ENCODE assay signal across 20 cellular contexts in genomic region chr7:106052681-106053080, GRCh38. TPM values are rescaled to one million over a fixed set of nuclear protein-coding genes. Genes with fewer than 3 reads are reported as not detected.
DNase-seq lines count a peak whose midpoint lies in the region; ATAC-seq and TF ChIP-seq lines count a peak whose summit lies in the region.
"Had no signal": no experiment of that assay in that cellular context is flagged by ENCODE, and none has a peak within 500 bp of the region (broad histone marks: within the 10 kb centered on the region; RNA-seq: fewer than 3 reads in every experiment).

No MANE protein-coding gene starts in this region.

- H3K36me3 ChIP-seq in DOHH2 (ENCODE audit: control insufficient read depth, low read length) (peaks cover 8% of the 10 kb centered on the region), OCI-LY7 (ENCODE audit: insufficient read depth, low read length) (peaks cover 11% of the 10 kb centered on the region; the same call in 1 of the 2 replicates)
- H3K36me3 ChIP-seq: BLaER1 treated with 17β-estradiol and CSF1 and Interleukin-3, amounts not matched to agents 10 nM and 100 nM had no signal

- H3K27ac Mint-ChIP-seq in stimulated activated memory B cell treated with anti-CD40 and anti-IgM and Interleukin-4, amounts not matched to agents 10 μg/mL and 1 μg/mL and 100 μg/mL, for 72 hours: peak overlapping the region; percentile 32
- H3K27ac Mint-ChIP-seq in natural killer cell: no peak overlapping the region
- H3K27ac Mint-ChIP-seq: B cell; CD4-positive, alpha-beta T cell; CD8-positive, alpha-beta T cell had no signal

- H3K4me1 ChIP-seq in DOHH2 (ENCODE audit: control insufficient read depth, low read length) (peaks cover 97% of the 10 kb centered on the region), OCI-LY7 (ENCODE audit: insufficient read depth, low read length, poor library complexity, severe bottlenecking) (peaks cover 72% of the 10 kb centered on the region)
- H3K4me1 ChIP-seq: A549, Caco-2 had no signal

- H3K4me3 ChIP-seq in DOHH2 (ENCODE audit: low read length): peak overlapping the region; percentile 53
- no peak overlapping the region for H3K4me3 ChIP-seq in OCI-LY7 (ENCODE audit: low read depth, low read length, poor library complexity, severe bottlenecking)
- H3K4me3 ChIP-seq: A549; BLaER1 treated with 17β-estradiol and CSF1 and Interleukin-3, amounts not matched to agents 10 nM and 100 nM had no signal

- no peaks in the 10 kb centered on the region for H3K36me3 Mint-ChIP-seq in stimulated activated memory B cell treated with anti-CD40 and anti-IgM and Interleukin-4, amounts not matched to agents 10 μg/mL and 1 μg/mL and 100 μg/mL, for 72 hours
- H3K36me3 Mint-ChIP-seq in natural killer cell: no peaks in the 10 kb centered on the region
- H3K36me3 Mint-ChIP-seq: CD8-positive, alpha-beta T cell had no signal

- H4K20me1 ChIP-seq in DOHH2 (ENCODE audit: control insufficient read depth, insufficient read depth, low read depth, low read length) (no peaks in the 10 kb centered on the region), OCI-LY7 (ENCODE audit: insufficient read depth, low read length) (no peaks in the 10 kb centered on the region)
- H4K20me1 ChIP-seq: BLaER1 treated with 17β-estradiol and CSF1 and Interleukin-3, amounts not matched to agents 10 nM and 100 nM had no signal

- H3K27me3 ChIP-seq in DOHH2 (ENCODE audit: control insufficient read depth, low read length): no peaks in the 10 kb centered on the region
- H3K27me3 ChIP-seq: BLaER1 treated with 17β-estradiol and CSF1 and Interleukin-3, amounts not matched to agents 10 nM and 100 nM had no signal

- POLR2A ChIA-PET in OCI-LY7 (lab: Charles Lee): interaction anchor here (0.5 kb wide), 1 partner anchor 124 kb away, joined by 3 read pairs; no protein-coding TSS in a partner anchor

- no peak overlapping the region for H3K4me3 Mint-ChIP-seq in stimulated activated memory B cell treated with anti-CD40 and anti-IgM and Interleukin-4, amounts not matched to agents 10 μg/mL and 1 μg/mL and 100 μg/mL, for 72 hours
- H3K4me3 Mint-ChIP-seq in natural killer cell: no peak overlapping the region
- H3K4me3 Mint-ChIP-seq: B cell; CD4-positive, alpha-beta T cell; CD8-positive, alpha-beta T cell had no signal

- no peak for ATAC-seq in stimulated activated memory B cell treated with anti-CD40 and anti-IgM and Interleukin-4, amounts not matched to agents 10 μg/mL and 1 μg/mL and 100 μg/mL, for 72 hours
- no peak for ATAC-seq in natural killer cell
- ATAC-seq: A549; CD8-positive, alpha-beta T cell had no signal

- H3K9me3 Mint-ChIP-seq in stimulated activated memory B cell treated with anti-CD40 and anti-IgM and Interleukin-4, amounts not matched to agents 10 μg/mL and 1 μg/mL and 100 μg/mL, for 72 hours: no peaks in the 10 kb centered on the region
- no peaks in the 10 kb centered on the region for H3K9me3 Mint-ChIP-seq in natural killer cell
- H3K9me3 Mint-ChIP-seq: CD4-positive, alpha-beta T cell; CD8-positive, alpha-beta T cell had no signal

- CTCF ChIA-PET in OCI-LY7 (lab: Charles Lee; ENCODE audit: unreplicated experiment): interaction anchor here (3.1 kb wide), 1 partner anchor 101 kb away, joined by 27 read pairs; no protein-coding TSS in a partner anchor

- DNase-seq in OCI-LY7 (ENCODE audit: low spot score) (no peak), D341Med (ENCODE audit: low spot score) (no peak), natural killer cell (no peak)
- DNase-seq: AML-193; Caco-2; Calu3; CD4-positive, alpha-beta T cell; CD8-positive, alpha-beta T cell; DMS 273 treated with DMSO at 0.1 percent for 48 hours; DMS153; DMS79; DND-41; GF-D8 had no signal

- H3K9me2 ChIP-seq in DOHH2 (replicated peaks; ENCODE audit: control insufficient read depth, low read length): no peaks in the 10 kb centered on the region
- H3K9me2 ChIP-seq in OCI-LY7 (ENCODE audit: insufficient read depth, low read length): no peaks in the 10 kb centered on the region

- H3K27ac ChIP-seq in DOHH2 (ENCODE audit: low read depth, low read length) (peak overlapping the region; percentile 75), OCI-LY7 (ENCODE audit: low read depth, low read length, poor library complexity, severe bottlenecking) (no peak overlapping the region)
- H3K27ac ChIP-seq: 22Rv1; A549; BLaER1 treated with 17β-estradiol and CSF1 and Interleukin-3, amounts not matched to agents 10 nM and 100 nM; C4-2B had no signal

- intact Hi-C loops in OCI-LY7 (cut with micrococcal nuclease; ENCODE audit: unreplicated experiment): loop anchor here (10.0 kb wide), 1 partner anchor 812 kb away; the partner anchor contains the start of gene PIK3CG
- intact Hi-C loops in natural killer cell (cut with micrococcal nuclease): no loop called here

- H3K27me3 Mint-ChIP-seq in stimulated activated memory B cell treated with anti-CD40 and anti-IgM and Interleukin-4, amounts not matched to agents 10 μg/mL and 1 μg/mL and 100 μg/mL, for 72 hours: no peaks in the 10 kb centered on the region
- peaks cover 0 to 9% of the 10 kb centered on the region in 2 donors for H3K27me3 Mint-ChIP-seq in natural killer cell (ENCODE audit: low read depth in 2 of 2)
- H3K27me3 Mint-ChIP-seq: B cell; CD4-positive, alpha-beta T cell had no signal

- peaks cover 61% of the 10 kb centered on the region for H3K4me1 Mint-ChIP-seq in stimulated activated memory B cell treated with anti-CD40 and anti-IgM and Interleukin-4, amounts not matched to agents 10 μg/mL and 1 μg/mL and 100 μg/mL, for 72 hours
- H3K4me1 Mint-ChIP-seq in natural killer cell: peaks cover under 1 to 8% of the 10 kb centered on the region in 2 donors

- H3K79me2 ChIP-seq in DOHH2 (ENCODE audit: control insufficient read depth, low read length) (peaks cover 17% of the 10 kb centered on the region), OCI-LY7 (ENCODE audit: insufficient read depth, low read depth, low read length) (no peaks in the 10 kb centered on the region)

- peak overlapping the region; percentile 73 for H3K4me2 ChIP-seq in DOHH2 (ENCODE audit: low read length)
- peak overlapping the region; percentile 39 for H3K4me2 ChIP-seq in OCI-LY7 (ENCODE audit: low read length)
- H3K4me2 ChIP-seq: A549; BLaER1 treated with 17β-estradiol and CSF1 and Interleukin-3, amounts not matched to agents 10 nM and 100 nM had no signal

- no TSS peak for BruUV-seq in OCI-LY7 (replicated peaks; lab: Mats Ljungman, UMichigan)

- peak overlapping the region; percentile 69 for H2AFZ ChIP-seq in OCI-LY7 (ENCODE audit: low read length)

- peaks cover 9% of the 10 kb centered on the region; the same call in 1 of the 2 replicates for H3K9me3 ChIP-seq in DOHH2 (ENCODE audit: control insufficient read depth, insufficient read depth, low read length)
- peaks cover 16% of the 10 kb centered on the region; the same call in 1 of the 2 replicates for H3K9me3 ChIP-seq in OCI-LY7 (ENCODE audit: low read length)
- H3K9me3 ChIP-seq: A549, Caco-2 had no signal

- TF ChIP-seq CTCF in DOHH2 (IDR thresholded peaks at IDR 0.05; ENCODE audit: low read depth, low read length, poor library complexity, severe bottlenecking): no peak
- no peak for TF ChIP-seq CTCF in OCI-LY7 (conservative IDR thresholded peaks at IDR 0.05; ENCODE audit: low read length)
- no peak for TF ChIP-seq CTCF in natural killer cell (IDR thresholded peaks at IDR 0.05)

- H3F3A ChIP-seq in DOHH2 (ENCODE audit: control insufficient read depth, insufficient read depth): peaks cover 29% of the 10 kb centered on the region

RNA-seq across cellular contexts. Expression of gene SYPL1, which starts 59.4 kb away (rescaled TPM):
- total RNA-seq in OCI-LY7 (2014; rRNA removed; shearing (Covaris generic)): 30.4 and 34.1 TPM in 2 replicates
- total RNA-seq in OCI-LY7 (2022): 112 and 118 TPM in 2 replicates
- total RNA-seq in natural killer cell: 10 to 100 TPM; 13.1 to 22.2 (median 14.9) TPM
